Comparison of ENCODE assay signal across 15 cellular contexts in genomic region chr10:28293238-28294168, GRCh38. TPM values are rescaled to one million over a fixed set of nuclear protein-coding genes. Genes with fewer than 3 reads are reported as not detected.
DNase-seq lines count a peak whose midpoint lies in the region; ATAC-seq and TF ChIP-seq lines count a peak whose summit lies in the region.
"Had no signal": no experiment of that assay in that cellular context is flagged by ENCODE, and none has a peak within 500 bp of the region (broad histone marks: within the 10 kb centered on the region; RNA-seq: fewer than 3 reads in every experiment).

No MANE protein-coding gene starts in this region.

- no peak for TF ChIP-seq CTCF in foreskin fibroblast (IDR thresholded peaks at IDR 0.05; ENCODE audit: low read depth, low read length)
- TF ChIP-seq CTCF in transverse colon (IDR thresholded peaks at IDR 0.05): no peak

- no peak overlapping the region for H3K9ac ChIP-seq in subcutaneous abdominal adipose tissue (ENCODE audit: low read length in 5 of 5)
- H3K9ac ChIP-seq: neural progenitor cell had no signal

- H3K27me3 ChIP-seq in subcutaneous abdominal adipose tissue (ENCODE audit: control insufficient read depth in 5 of 5, insufficient read depth in 4 of 5, low read length in 5 of 5): no peaks in the 10 kb centered on the region
- no peaks in the 10 kb centered on the region for H3K27me3 ChIP-seq in transverse colon
- H3K27me3 ChIP-seq: neural progenitor cell had no signal

- DNase-seq in activated T-cell treated with anti-CD3 and anti-CD28 coated beads, Interleukin-2, amount 50 U/mL, for 24 hours: no peak
- no peak for DNase-seq in activated T-cell treated with anti-CD3 and anti-CD28 coated beads, Interleukin-2, amount 50 U/mL, for 48 hours
- no peak for DNase-seq in T-cell
- peak; percentile 16 to 58 for DNase-seq in foreskin fibroblast
- no peak for DNase-seq in transverse colon
- DNase-seq in sciatic nerve (ENCODE audit: low spot score): no peak
- DNase-seq in H4 (ENCODE audit: low spot score): no peak
- DNase-seq: aorta; left ventricle myocardium inferior; NCI-H187; NK-92 treated with Interleukin-12 subunit alpha and Interleukin-12 subunit beta, amount 100 ng/mL, for 24 hours; SIG-M5 had no signal

- H3K4me3 ChIP-seq in foreskin fibroblast (ENCODE audit: low read depth in 1 of 2, low read length in 2 of 2) (no peak overlapping the region), subcutaneous abdominal adipose tissue (ENCODE audit: low read depth in 1 of 5, low read length in 5 of 5) (no peak overlapping the region), transverse colon (no peak overlapping the region)
- H3K4me3 ChIP-seq: A549, left ventricle myocardium inferior, neural progenitor cell had no signal

- peak overlapping the region; percentile 23 for H3K4me3 Mint-ChIP-seq in activated T-cell treated with anti-CD3 and anti-CD28 coated beads, Interleukin-2, amount 50 U/mL, for 24 hours
- H3K4me3 Mint-ChIP-seq in T-cell: peak overlapping the region in 1 of 3 donors; percentile 40
- H3K4me3 Mint-ChIP-seq: neural progenitor cell had no signal

- peak overlapping the region; percentile 80 for H3K27ac Mint-ChIP-seq in activated T-cell treated with anti-CD3 and anti-CD28 coated beads, Interleukin-2, amount 50 U/mL, for 24 hours
- peak overlapping the region; percentile 71 to 89 for H3K27ac Mint-ChIP-seq in T-cell
- H3K27ac Mint-ChIP-seq: neural progenitor cell had no signal

- TF ChIP-seq POLR2A in transverse colon (IDR thresholded peaks at IDR 0.05): no peak

- CTCF ChIA-PET in T-cell (lab: Charles Lee): interaction anchor here (0.6 to 1.2 kb wide), 3 partner anchors 10 to 1081 kb away, joined by 3 to 5 read pairs (median 3); partner anchors contain the start of gene MPP7 (in 1 of the 2)

- 83 to 86% methylated on average over 19 to 21 of the region's 21 CpGs for WGBS in transverse colon (ENCODE audit: low coverage in 1 of 2), 2 donors

- H3K27ac ChIP-seq in subcutaneous abdominal adipose tissue (ENCODE audit: low read depth, low read length) (peak overlapping the region; percentile 45), transverse colon (peak overlapping the region in 2 of 4 donors; percentile 18 to 42)
- H3K27ac ChIP-seq: A549, left ventricle myocardium inferior, neural progenitor cell had no signal

- peaks cover 71% of the 10 kb centered on the region for H3K4me1 Mint-ChIP-seq in activated T-cell treated with anti-CD3 and anti-CD28 coated beads, Interleukin-2, amount 50 U/mL, for 24 hours (ENCODE audit: low read depth)
- H3K4me1 Mint-ChIP-seq in T-cell: peaks cover 71 to 76% (median 72%) of the 10 kb centered on the region in 3 donors

- no peaks in the 10 kb centered on the region for H3K9me3 ChIP-seq in subcutaneous abdominal adipose tissue (ENCODE audit: control insufficient read depth in 5 of 5, low read length in 5 of 5)
- no peaks in the 10 kb centered on the region for H3K9me3 ChIP-seq in transverse colon
- H3K9me3 ChIP-seq: A549, left ventricle myocardium inferior had no signal

- ATAC-seq in T-cell (replicated peaks in 1 of 4) (no peak), sciatic nerve (no peak)
- ATAC-seq: A549 had no signal

- H3K27me3 Mint-ChIP-seq in activated T-cell treated with anti-CD3 and anti-CD28 coated beads, Interleukin-2, amount 50 U/mL, for 24 hours: no peaks in the 10 kb centered on the region
- no peaks in the 10 kb centered on the region for H3K27me3 Mint-ChIP-seq in T-cell

- no peak for TF ChIP-seq EP300 in transverse colon (IDR thresholded peaks at IDR 0.05; ENCODE audit: low read depth)

- no peaks in the 10 kb centered on the region for H3K9me3 Mint-ChIP-seq in activated T-cell treated with anti-CD3 and anti-CD28 coated beads, Interleukin-2, amount 50 U/mL, for 24 hours
- H3K9me3 Mint-ChIP-seq in T-cell: no peaks in the 10 kb centered on the region
- H3K9me3 Mint-ChIP-seq: neural progenitor cell had no signal

- H3K36me3 ChIP-seq in subcutaneous abdominal adipose tissue (ENCODE audit: control insufficient read depth in 5 of 5, insufficient read depth in 5 of 5, low read length in 5 of 5): no peaks in the 10 kb centered on the region
- no peaks in the 10 kb centered on the region for H3K36me3 ChIP-seq in transverse colon
- H3K36me3 ChIP-seq: left ventricle myocardium inferior, neural progenitor cell had no signal

- intact Hi-C loops in transverse colon (cut with DNase I; ENCODE audit: low total_unique reads): no loop called here
- intact Hi-C loops in sciatic nerve (cut with DNase I): no loop called here

- H3K4me1 ChIP-seq in subcutaneous abdominal adipose tissue (ENCODE audit: control insufficient read depth in 5 of 5, insufficient read depth in 5 of 5, low read length in 5 of 5) (peaks cover 0 to 36% (median 18%) of the 10 kb centered on the region in 5 donors), transverse colon (peaks cover 0 to 23% (median 13%) of the 10 kb centered on the region in 4 donors)
- H3K4me1 ChIP-seq: A549 had no signal

- peaks cover 2% of the 10 kb centered on the region for H3K36me3 Mint-ChIP-seq in activated T-cell treated with anti-CD3 and anti-CD28 coated beads, Interleukin-2, amount 50 U/mL, for 24 hours (ENCODE audit: low read depth)
- peaks cover 11% of the 10 kb centered on the region for H3K36me3 Mint-ChIP-seq in T-cell
- H3K36me3 Mint-ChIP-seq: neural progenitor cell had no signal

- POLR2A ChIA-PET in T-cell (lab: Charles Lee): interaction anchor here in 1 of 2 donors (1.0 kb wide), 1 partner anchor 36 kb away, joined by 3 read pairs; no protein-coding TSS in a partner anchor

- in situ Hi-C loops in transverse colon (cut with MboI; ENCODE audit: low pct_ligation_motif_present in 1 of 4, low pct_unique_long_range_greater_than_20kb in 1 of 4, low sequenced_read_pairs in 3 of 4): no loop called here

RNA-seq across cellular contexts. Expression of gene MPP7, which starts 9.4 kb away (rescaled TPM):
- total RNA-seq in T-cell: 10 to 100 TPM; 22.8 to 35.8 (median 26.0) TPM
- 10 to 100 TPM; 13.1 to 44.8 (median 27.3) TPM for total RNA-seq in transverse colon
- 7.8 TPM for total RNA-seq in sciatic nerve
- 1.7 and 2.2 TPM in 2 replicates for total RNA-seq in H4 (2014; rRNA removed; shearing (Covaris generic))

Comparison
In these comparisons a context has a peak if more than half of its experiments do, and no peak if none do; other contexts are left out.
1. DNase-seq: peak in foreskin fibroblast (2 of 2); none in activated T-cell treated with anti-CD3 and anti-CD28 coated beads, Interleukin-2, amount 50 U/mL, for 24 hours (single experiment), activated T-cell treated with anti-CD3 and anti-CD28 coated beads, Interleukin-2, amount 50 U/mL, for 48 hours (0 of 2), T-cell (0 of 34), transverse colon (single experiment), sciatic nerve (single experiment) and H4 (single experiment).